In genomic region chr4:143658336-143658735, GRCh38 we compare ENCODE assay signal across 9 cellular contexts. TPM values are rescaled to one million over a fixed set of nuclear protein-coding genes. Genes with fewer than 3 reads are reported as not detected.
"Had no signal": no experiment of that assay in that cellular context is flagged by ENCODE, and none has a peak within 500 bp of the region (broad histone marks: within the 10 kb centered on the region; RNA-seq: fewer than 3 reads in every experiment).

No MANE protein-coding gene starts in this region.

- ATAC-seq: GM23338, HCT116 had no signal

- DNase-seq: GM23248, GOT3, H7, H9, HCEC 1CT, HFFc6 had no signal

RNA-seq across cellular contexts. Expression of gene FREM3, which starts 42.1 kb away (rescaled TPM):
- total RNA-seq: GM23248, H4, H7, H9, HFFc6 had no signal
